ENCODE assay signal across 1 cellular context in genomic region chr1:31224102-31224501, GRCh38.
TF ChIP-seq lines count a peak whose summit lies in the region.

No MANE protein-coding gene starts in this region.

TF ChIP-seq in GM23338, 12 proteins besides CTCF, POLR2A, EP300 and RAD21 (continued from another document):
- TF ChIP-seq JUNB (IDR thresholded peaks at IDR 0.05; ENCODE audit: unreplicated experiment) (no peak), ZNF331 (CRISPR knock-in tag; IDR thresholded peaks at IDR 0.05; ENCODE audit: low read depth) (no peak), EZH2phosphoT487 (IDR thresholded peaks at IDR 0.05; ENCODE audit: unreplicated experiment) (no peak), NANOG (IDR thresholded peaks at IDR 0.05; ENCODE audit: borderline replicate concordance) (no peak)
- TF ChIP-seq, protein P1, sequence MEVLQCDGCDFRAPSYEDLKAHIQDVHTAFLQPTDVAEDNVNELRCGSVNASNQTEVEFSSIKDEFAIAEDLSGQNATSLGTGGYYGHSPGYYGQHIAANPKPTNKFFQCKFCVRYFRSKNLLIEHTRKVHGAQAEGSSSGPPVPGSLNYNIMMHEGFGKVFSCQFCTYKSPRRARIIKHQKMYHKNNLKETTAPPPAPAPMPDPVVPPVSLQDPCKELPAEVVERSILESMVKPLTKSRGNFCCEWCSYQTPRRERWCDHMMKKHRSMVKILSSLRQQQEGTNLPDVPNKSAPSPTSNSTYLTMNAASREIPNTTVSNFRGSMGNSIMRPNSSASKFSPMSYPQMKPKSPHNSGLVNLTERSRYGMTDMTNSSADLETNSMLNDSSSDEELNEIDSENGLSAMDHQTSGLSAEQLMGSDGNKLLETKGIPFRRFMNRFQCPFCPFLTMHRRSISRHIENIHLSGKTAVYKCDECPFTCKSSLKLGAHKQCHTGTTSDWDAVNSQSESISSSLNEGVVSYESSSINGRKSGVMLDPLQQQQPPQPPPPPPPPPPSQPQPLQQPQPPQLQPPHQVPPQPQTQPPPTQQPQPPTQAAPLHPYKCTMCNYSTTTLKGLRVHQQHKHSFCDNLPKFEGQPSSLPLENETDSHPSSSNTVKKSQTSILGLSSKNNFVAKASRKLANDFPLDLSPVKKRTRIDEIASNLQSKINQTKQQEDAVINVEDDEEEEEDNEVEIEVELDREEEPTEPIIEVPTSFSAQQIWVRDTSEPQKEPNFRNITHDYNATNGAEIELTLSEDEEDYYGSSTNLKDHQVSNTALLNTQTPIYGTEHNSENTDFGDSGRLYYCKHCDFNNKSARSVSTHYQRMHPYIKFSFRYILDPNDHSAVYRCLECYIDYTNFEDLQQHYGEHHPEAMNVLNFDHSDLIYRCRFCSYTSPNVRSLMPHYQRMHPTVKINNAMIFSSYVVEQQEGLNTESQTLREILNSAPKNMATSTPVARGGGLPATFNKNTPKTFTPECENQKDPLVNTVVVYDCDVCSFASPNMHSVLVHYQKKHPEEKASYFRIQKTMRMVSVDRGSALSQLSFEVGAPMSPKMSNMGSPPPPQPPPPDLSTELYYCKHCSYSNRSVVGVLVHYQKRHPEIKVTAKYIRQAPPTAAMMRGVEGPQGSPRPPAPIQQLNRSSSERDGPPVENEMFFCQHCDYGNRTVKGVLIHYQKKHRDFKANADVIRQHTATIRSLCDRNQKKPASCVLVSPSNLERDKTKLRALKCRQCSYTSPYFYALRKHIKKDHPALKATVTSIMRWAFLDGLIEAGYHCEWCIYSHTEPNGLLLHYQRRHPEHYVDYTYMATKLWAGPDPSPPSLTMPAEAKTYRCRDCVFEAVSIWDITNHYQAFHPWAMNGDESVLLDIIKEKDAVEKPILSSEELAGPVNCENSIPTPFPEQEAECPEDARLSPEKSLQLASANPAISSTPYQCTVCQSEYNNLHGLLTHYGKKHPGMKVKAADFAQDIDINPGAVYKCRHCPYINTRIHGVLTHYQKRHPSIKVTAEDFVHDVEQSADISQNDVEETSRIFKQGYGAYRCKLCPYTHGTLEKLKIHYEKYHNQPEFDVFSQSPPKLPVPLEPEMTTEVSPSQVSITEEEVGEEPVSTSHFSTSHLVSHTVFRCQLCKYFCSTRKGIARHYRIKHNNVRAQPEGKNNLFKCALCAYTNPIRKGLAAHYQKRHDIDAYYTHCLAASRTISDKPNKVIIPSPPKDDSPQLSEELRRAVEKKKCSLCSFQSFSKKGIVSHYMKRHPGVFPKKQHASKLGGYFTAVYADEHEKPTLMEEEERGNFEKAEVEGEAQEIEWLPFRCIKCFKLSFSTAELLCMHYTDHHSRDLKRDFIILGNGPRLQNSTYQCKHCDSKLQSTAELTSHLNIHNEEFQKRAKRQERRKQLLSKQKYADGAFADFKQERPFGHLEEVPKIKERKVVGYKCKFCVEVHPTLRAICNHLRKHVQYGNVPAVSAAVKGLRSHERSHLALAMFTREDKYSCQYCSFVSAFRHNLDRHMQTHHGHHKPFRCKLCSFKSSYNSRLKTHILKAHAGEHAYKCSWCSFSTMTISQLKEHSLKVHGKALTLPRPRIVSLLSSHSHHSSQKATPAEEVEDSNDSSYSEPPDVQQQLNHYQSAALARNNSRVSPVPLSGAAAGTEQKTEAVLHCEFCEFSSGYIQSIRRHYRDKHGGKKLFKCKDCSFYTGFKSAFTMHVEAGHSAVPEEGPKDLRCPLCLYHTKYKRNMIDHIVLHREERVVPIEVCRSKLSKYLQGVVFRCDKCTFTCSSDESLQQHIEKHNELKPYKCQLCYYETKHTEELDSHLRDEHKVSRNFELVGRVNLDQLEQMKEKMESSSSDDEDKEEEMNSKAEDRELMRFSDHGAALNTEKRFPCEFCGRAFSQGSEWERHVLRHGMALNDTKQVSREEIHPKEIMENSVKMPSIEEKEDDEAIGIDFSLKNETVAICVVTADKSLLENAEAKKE (CRISPR knock-in tag; IDR thresholded peaks at IDR 0.05): no peak
- TF ChIP-seq, protein P2, sequence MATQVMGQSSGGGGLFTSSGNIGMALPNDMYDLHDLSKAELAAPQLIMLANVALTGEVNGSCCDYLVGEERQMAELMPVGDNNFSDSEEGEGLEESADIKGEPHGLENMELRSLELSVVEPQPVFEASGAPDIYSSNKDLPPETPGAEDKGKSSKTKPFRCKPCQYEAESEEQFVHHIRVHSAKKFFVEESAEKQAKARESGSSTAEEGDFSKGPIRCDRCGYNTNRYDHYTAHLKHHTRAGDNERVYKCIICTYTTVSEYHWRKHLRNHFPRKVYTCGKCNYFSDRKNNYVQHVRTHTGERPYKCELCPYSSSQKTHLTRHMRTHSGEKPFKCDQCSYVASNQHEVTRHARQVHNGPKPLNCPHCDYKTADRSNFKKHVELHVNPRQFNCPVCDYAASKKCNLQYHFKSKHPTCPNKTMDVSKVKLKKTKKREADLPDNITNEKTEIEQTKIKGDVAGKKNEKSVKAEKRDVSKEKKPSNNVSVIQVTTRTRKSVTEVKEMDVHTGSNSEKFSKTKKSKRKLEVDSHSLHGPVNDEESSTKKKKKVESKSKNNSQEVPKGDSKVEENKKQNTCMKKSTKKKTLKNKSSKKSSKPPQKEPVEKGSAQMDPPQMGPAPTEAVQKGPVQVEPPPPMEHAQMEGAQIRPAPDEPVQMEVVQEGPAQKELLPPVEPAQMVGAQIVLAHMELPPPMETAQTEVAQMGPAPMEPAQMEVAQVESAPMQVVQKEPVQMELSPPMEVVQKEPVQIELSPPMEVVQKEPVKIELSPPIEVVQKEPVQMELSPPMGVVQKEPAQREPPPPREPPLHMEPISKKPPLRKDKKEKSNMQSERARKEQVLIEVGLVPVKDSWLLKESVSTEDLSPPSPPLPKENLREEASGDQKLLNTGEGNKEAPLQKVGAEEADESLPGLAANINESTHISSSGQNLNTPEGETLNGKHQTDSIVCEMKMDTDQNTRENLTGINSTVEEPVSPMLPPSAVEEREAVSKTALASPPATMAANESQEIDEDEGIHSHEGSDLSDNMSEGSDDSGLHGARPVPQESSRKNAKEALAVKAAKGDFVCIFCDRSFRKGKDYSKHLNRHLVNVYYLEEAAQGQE (IDR thresholded peaks at IDR 0.05; ENCODE audit: unreplicated experiment): no peak
